8 cellular contexts compared by ENCODE assay signal in genomic region chrX:48468247-48468671, GRCh38. TPM values are rescaled to one million over a fixed set of nuclear protein-coding genes. Genes with fewer than 3 reads are reported as not detected.
DNase-seq lines count a peak whose midpoint lies in the region; ATAC-seq and TF ChIP-seq lines count a peak whose summit lies in the region.

No MANE protein-coding gene starts in this region.

- TF ChIP-seq CTCF in fibroblast of the aortic adventitia (IDR thresholded peaks at IDR 0.05; ENCODE audit: insufficient read depth, low read length): no peak

- ATAC-seq in HG02885 (IDR thresholded peaks at IDR 0.05; ENCODE audit: poor library complexity, unreplicated experiment) (peak; percentile 59), GM19452 (IDR thresholded peaks at IDR 0.05; ENCODE audit: unreplicated experiment) (no peak)

- intact Hi-C loops in activated CD4-positive, alpha-beta memory T cell treated with anti-CD3 and anti-CD28 coated beads for 36 hours (cut with micrococcal nuclease): loop anchor here (5.0 kb wide), 1 partner anchor 396 kb away; the partner anchor contains the start of gene ZNF630

- CTCF ChIA-PET in activated CD4-positive, alpha-beta memory T cell treated with anti-CD3 and anti-CD28 coated beads for 36 hours (lab: Charles Lee): interaction anchor here (1.4 kb wide), 1 partner anchor 386 kb away, joined by 4 read pairs; no protein-coding TSS in a partner anchor

- peak; percentile 2 for DNase-seq in CD1c-positive myeloid dendritic cell (ENCODE audit: extremely low spot score)
- peak; percentile 57 for DNase-seq in activated CD4-positive, alpha-beta memory T cell treated with anti-CD3 and anti-CD28 coated beads for 36 hours
- no peak for DNase-seq in fibroblast of the aortic adventitia (ENCODE audit: low read depth)
- peak; percentile 59 for DNase-seq in stimulated activated CD4-positive, alpha-beta T cell treated with anti-CD3 and anti-CD28 coated beads, Interleukin-4, amount 100 ng/mL, for 24 hours
- DNase-seq in midbrain (lab: John Stamatoyannopoulos, UW): no peak
- DNase-seq in T1000 (lab: John Stamatoyannopoulos, UW): no peak

- no peaks in the 10 kb centered on the region for H3K9me3 Mint-ChIP-seq in activated CD4-positive, alpha-beta memory T cell treated with anti-CD3 and anti-CD28 coated beads for 36 hours

- H3K27me3 Mint-ChIP-seq in activated CD4-positive, alpha-beta memory T cell treated with anti-CD3 and anti-CD28 coated beads for 36 hours: no peaks in the 10 kb centered on the region

- H3K36me3 Mint-ChIP-seq in activated CD4-positive, alpha-beta memory T cell treated with anti-CD3 and anti-CD28 coated beads for 36 hours: peaks cover 28% of the 10 kb centered on the region

- H3K4me3 ChIP-seq in fibroblast of the aortic adventitia (ENCODE audit: low read depth, low read length): peak overlapping the region; percentile 53

- H3K4me3 Mint-ChIP-seq in activated CD4-positive, alpha-beta memory T cell treated with anti-CD3 and anti-CD28 coated beads for 36 hours: peak overlapping the region; percentile 95

- H3K4me1 Mint-ChIP-seq in activated CD4-positive, alpha-beta memory T cell treated with anti-CD3 and anti-CD28 coated beads for 36 hours (ENCODE audit: low read depth): peaks cover 36% of the 10 kb centered on the region

- H3K27ac Mint-ChIP-seq in activated CD4-positive, alpha-beta memory T cell treated with anti-CD3 and anti-CD28 coated beads for 36 hours: peak overlapping the region; percentile 93

- POLR2A ChIA-PET in activated CD4-positive, alpha-beta memory T cell treated with anti-CD3 and anti-CD28 coated beads for 36 hours (lab: Charles Lee): interaction anchor here (2.0 kb wide), 1 partner anchor 71 kb away, joined by 7 read pairs; the partner anchor contains the start of gene TBC1D25

RNA-seq across cellular contexts. Expression of gene SLC38A5, which starts 1.8 kb away (rescaled TPM):
- 10 to 100 TPM; 70.7 to 73.0 TPM for total RNA-seq in activated CD4-positive, alpha-beta memory T cell treated with anti-CD3 and anti-CD28 coated beads for 36 hours
- total RNA-seq in fibroblast of the aortic adventitia (ENCODE audit: low replicate concordance): 10.2 and 97.0 TPM in 2 replicates

RNA-seq across cellular contexts. Expression of gene FTSJ1, which starts 7.7 kb away (rescaled TPM):
- total RNA-seq in activated CD4-positive, alpha-beta memory T cell treated with anti-CD3 and anti-CD28 coated beads for 36 hours: 10 to 100 TPM; 62.8 to 73.9 TPM
- total RNA-seq in fibroblast of the aortic adventitia (ENCODE audit: low replicate concordance): 22.7 and 55.0 TPM in 2 replicates

RNA-seq across cellular contexts. Expression of gene PORCN, which starts 40.5 kb away (rescaled TPM):
- 1 to 10 TPM; 7.1 to 7.7 TPM for total RNA-seq in activated CD4-positive, alpha-beta memory T cell treated with anti-CD3 and anti-CD28 coated beads for 36 hours
- 9.1 and 10.1 TPM in 2 replicates for total RNA-seq in fibroblast of the aortic adventitia (ENCODE audit: low replicate concordance)

RNA-seq across cellular contexts. Expression of gene EBP, which starts 53.3 kb away (rescaled TPM):
- total RNA-seq in activated CD4-positive, alpha-beta memory T cell treated with anti-CD3 and anti-CD28 coated beads for 36 hours: 100 to 1,000 TPM; 149 to 150 TPM
- total RNA-seq in fibroblast of the aortic adventitia (ENCODE audit: low replicate concordance): 30.7 and 49.2 TPM in 2 replicates

RNA-seq across cellular contexts. Expression of gene SSX4B, which starts 56.5 kb away (rescaled TPM):
- not detected for total RNA-seq in activated CD4-positive, alpha-beta memory T cell treated with anti-CD3 and anti-CD28 coated beads for 36 hours
- total RNA-seq in fibroblast of the aortic adventitia (ENCODE audit: low replicate concordance): not detected in 2 replicates

Comparison
In these comparisons a context has a peak if more than half of its experiments do, and no peak if none do; other contexts are left out.
1. DNase-seq: peak in CD1c-positive myeloid dendritic cell (single experiment), activated CD4-positive, alpha-beta memory T cell treated with anti-CD3 and anti-CD28 coated beads for 36 hours (single experiment) and stimulated activated CD4-positive, alpha-beta T cell treated with anti-CD3 and anti-CD28 coated beads, Interleukin-4, amount 100 ng/mL, for 24 hours (single experiment); none in fibroblast of the aortic adventitia (single experiment), midbrain (single experiment) and T1000 (single experiment).